ENCODE assay signal across 16 cellular contexts in genomic region chr5:7519564-7519963, GRCh38.
DNase-seq lines count a peak whose midpoint lies in the region; ATAC-seq, FAIRE-seq and TF ChIP-seq lines count a peak whose summit lies in the region.
"Had no signal": no experiment of that assay in that cellular context is flagged by ENCODE, and none has a peak within 500 bp of the region (broad histone marks: within the 10 kb centered on the region; RNA-seq: fewer than 3 reads in every experiment).

No MANE protein-coding gene starts in this region.

- H3K36me3 ChIP-seq in HepG2 (replicated peaks in 1 of 2; ENCODE audit: control insufficient read depth in 1 of 2, insufficient read depth in 2 of 2, low read length in 2 of 2) (no peaks in the 10 kb centered on the region), right lobe of liver (no peaks in the 10 kb centered on the region), esophagus muscularis mucosa (peaks cover 0 to 8% (median 0%) of the 10 kb centered on the region in 4 donors), gastrocnemius medialis (peaks cover 0 to 16% of the 10 kb centered on the region in 2 donors)
- H3K36me3 ChIP-seq: BLaER1 had no signal

- TF ChIP-seq RAD21 in HepG2 (CRISPR knock-in tag; IDR thresholded peaks at IDR 0.05): no peak

- H3K9me3 ChIP-seq in HepG2 (ENCODE audit: low read length): no peaks in the 10 kb centered on the region
- H3K9me3 ChIP-seq in right lobe of liver: no peaks in the 10 kb centered on the region
- no peaks in the 10 kb centered on the region for H3K9me3 ChIP-seq in esophagus muscularis mucosa
- no peaks in the 10 kb centered on the region for H3K9me3 ChIP-seq in gastrocnemius medialis
- H3K9me3 ChIP-seq: BLaER1 had no signal

- ATAC-seq in HepG2: no peak
- no peak for ATAC-seq in right lobe of liver
- peak; percentile 64 to 82 for ATAC-seq in gastrocnemius medialis
- ATAC-seq in HG03442 (IDR thresholded peaks at IDR 0.05; ENCODE audit: unreplicated experiment): no peak
- ATAC-seq: HCT116 had no signal

- TF ChIP-seq POLR2A in HepG2 (IDR thresholded peaks at IDR 0.05; ENCODE audit: insufficient read depth in 1 of 2, low read depth in 2 of 2, low read length in 2 of 2) (no peak), right lobe of liver (IDR thresholded peaks at IDR 0.05) (no peak), esophagus muscularis mucosa (IDR thresholded peaks at IDR 0.05; ENCODE audit: low read depth) (no peak), gastrocnemius medialis (IDR thresholded peaks at IDR 0.05) (no peak)

- no peak for TF ChIP-seq CTCF in HepG2 (CRISPR knock-in tag; IDR thresholded peaks at IDR 0.05)
- TF ChIP-seq CTCF in right lobe of liver (IDR thresholded peaks at IDR 0.05): no peak
- no peak for TF ChIP-seq CTCF in esophagus muscularis mucosa (IDR thresholded peaks at IDR 0.05)
- TF ChIP-seq CTCF in gastrocnemius medialis (IDR thresholded peaks at IDR 0.05 in 4 of 5, conservative IDR thresholded peaks at IDR 0.05 in 1 of 5): no peak

- H3K9ac ChIP-seq in HepG2 (ENCODE audit: insufficient read depth, low read depth, low read length): no peak overlapping the region
- H3K9ac ChIP-seq: BLaER1, GM23248 had no signal

- CTCF ChIA-PET in HepG2 (lab: Yijun Ruan, JAX; ENCODE audit: low intra/inter-chr PET ratio, low total read pairs): no interaction called here

- BruUV-seq in HepG2 (replicated peaks; lab: Mats Ljungman, UMichigan): no TSS peak

- POLR2A ChIA-PET in HepG2 (lab: Yijun Ruan, JAX): no interaction called here

- no peaks in the 10 kb centered on the region for H3K79me2 ChIP-seq in HepG2 (ENCODE audit: insufficient read depth, low read length)

- DNase-seq in HepG2 (ENCODE audit: low spot score): no peak
- no peak for DNase-seq in right lobe of liver
- DNase-seq in esophagus muscularis mucosa (ENCODE audit: extremely low spot score): peak; percentile 37
- DNase-seq in gastrocnemius medialis: peak in 1 of 2 donors; percentile 45
- no peak for DNase-seq in D341Med (ENCODE audit: low spot score)
- DNase-seq: CD4-positive, alpha-beta T cell; CD8-positive, alpha-beta memory T cell; DMS79 treated with DMSO at 0.1 percent for 48 hours; GM23248 had no signal

- no peaks in the 10 kb centered on the region for H4K20me1 ChIP-seq in HepG2 (ENCODE audit: insufficient read depth, low read length)
- H4K20me1 ChIP-seq: BLaER1 had no signal

- FAIRE-seq in HepG2 (lab: Jason Lieb, UNC): no peak
- FAIRE-seq: A204.1, GM12892, GM19239 had no signal

- in situ Hi-C loops in HepG2 (cut with HindIII; ENCODE audit: extremely low pct_ligation_motif_present, low pct_unique_long_range_greater_than_20kb): no loop called here
- in situ Hi-C loops in gastrocnemius medialis (cut with MboI; ENCODE audit: low sequenced_read_pairs in 4 of 4): loop anchor here in 2 of 4 donors (10.0 to 25.0 kb wide), 2 partner anchors 125 to 132 kb away; partner anchors contain the start of gene ADCY2 (in 2 of the 2)

- H3K4me2 ChIP-seq in HepG2 (ENCODE audit: low read depth, low read length): no peak overlapping the region
- H3K4me2 ChIP-seq: BLaER1 had no signal

- H3K27ac ChIP-seq in HepG2 (ENCODE audit: extremely low read length, insufficient read depth, low read length) (no peak overlapping the region), right lobe of liver (no peak overlapping the region), esophagus muscularis mucosa (replicated peaks in 1 of 4) (no peak overlapping the region), gastrocnemius medialis (peak overlapping the region; percentile 27 to 59 (median 44))
- H3K27ac ChIP-seq: 22Rv1, BLaER1, GM23248 had no signal

- H3K4me1 ChIP-seq in HepG2 (ENCODE audit: insufficient read depth, low read length): no peaks in the 10 kb centered on the region
- H3K4me1 ChIP-seq in right lobe of liver: no peaks in the 10 kb centered on the region
- H3K4me1 ChIP-seq in esophagus muscularis mucosa: peaks cover 0 to 14% (median 7%) of the 10 kb centered on the region in 4 donors
- peaks cover 4 to 37% of the 10 kb centered on the region in 2 donors for H3K4me1 ChIP-seq in gastrocnemius medialis
- H3K4me1 ChIP-seq: BLaER1 had no signal

- H3K4me3 ChIP-seq in HepG2 (replicated peaks in 1 of 3; ENCODE audit: insufficient read depth in 1 of 3, low read depth in 2 of 3, low read length in 3 of 3): no peak overlapping the region
- no peak overlapping the region for H3K4me3 ChIP-seq in right lobe of liver
- no peak overlapping the region for H3K4me3 ChIP-seq in esophagus muscularis mucosa
- H3K4me3 ChIP-seq in gastrocnemius medialis: no peak overlapping the region
- H3K4me3 ChIP-seq: BLaER1, GM23248 had no signal

- intact Hi-C loops in HepG2 (cut with micrococcal nuclease; ENCODE audit: unreplicated experiment) (no loop called here), right lobe of liver (cut with DNase I) (no loop called here), esophagus muscularis mucosa (cut with DNase I) (no loop called here), gastrocnemius medialis (cut with DNase I; ENCODE audit: low total_unique reads) (loop anchor here (1.0 to 10.0 kb wide), 4 partner anchors 55 to 695 kb away; no protein-coding TSS in a partner anchor)

- H3K27me3 ChIP-seq in HepG2 (ENCODE audit: control insufficient read depth in 1 of 2, insufficient read depth in 2 of 2, low read length in 2 of 2) (no peaks in the 10 kb centered on the region; a peak in 1 of 5 replicates), right lobe of liver (no peaks in the 10 kb centered on the region), esophagus muscularis mucosa (no peaks in the 10 kb centered on the region), gastrocnemius medialis (no peaks in the 10 kb centered on the region)
- H3K27me3 ChIP-seq: BLaER1 had no signal

- 4% methylated on average over 5 of the region's 5 CpGs for WGBS in HepG2 (ENCODE audit: low lambda C conversion rate)
- WGBS in right lobe of liver (ENCODE audit: insufficient coverage, low coverage, low lambda C conversion rate, missing lambda C conversion rate): 38% methylated on average over 5 of the region's 5 CpGs
- WGBS in esophagus muscularis mucosa: 62% methylated on average over 5 of the region's 5 CpGs

- TF ChIP-seq EP300 in HepG2 (IDR thresholded peaks at IDR 0.05; ENCODE audit: low read depth in 2 of 2, low read length in 2 of 2) (no peak), HepG2 (CRISPR knock-in tag; IDR thresholded peaks at IDR 0.05; ENCODE audit: borderline replicate concordance) (no peak), esophagus muscularis mucosa (IDR thresholded peaks at IDR 0.05) (no peak)

- H2AFZ ChIP-seq in HepG2 (ENCODE audit: low read length): no peak overlapping the region
- H2AFZ ChIP-seq: GM23248 had no signal

TF ChIP-seq in HepG2, 621 proteins besides CTCF, POLR2A, EP300 and RAD21:
- TF ChIP-seq ZNF326 (CRISPR knock-in tag; IDR thresholded peaks at IDR 0.05; ENCODE audit: borderline replicate concordance) (no peak), CEBPB (IDR thresholded peaks at IDR 0.05; ENCODE audit: borderline replicate concordance, low read depth, low read length) (0 out of 2 replicates have a peak, but pooled peaks have one; percentile 6)

Comparison
In these comparisons a context has a peak if more than half of its experiments do, and no peak if none do; other contexts are left out.
1. ATAC-seq: peak in gastrocnemius medialis (2 of 2); none in HepG2 (single experiment), right lobe of liver (0 of 4) and HG03442 (single experiment).
2. H3K27ac ChIP-seq: peak in gastrocnemius medialis (4 of 4); none in HepG2 (single experiment), right lobe of liver (0 of 3) and esophagus muscularis mucosa (0 of 4).